Comparison of ENCODE assay signal across 24 cellular contexts in genomic region chr2:95608331-95608730, GRCh38. TPM values are rescaled to one million over a fixed set of nuclear protein-coding genes. Genes with fewer than 3 reads are reported as not detected.
"Had no signal": no experiment of that assay in that cellular context is flagged by ENCODE, and none has a peak within 500 bp of the region (broad histone marks: within the 10 kb centered on the region; RNA-seq: fewer than 3 reads in every experiment).

No MANE protein-coding gene starts in this region.

RNA-seq across cellular contexts. Expression of gene TRIM43, which starts 16.5 kb away (rescaled TPM):
- total RNA-seq: naive thymus-derived CD8-positive, alpha-beta T cell; natural killer cell; natural killer cell treated with Interleukin-12 subunit alpha and Interleukin-12 subunit beta and Interleukin-15 and Interleukin-18, amount 100 ng/mL, for 72 hours; neural crest cell; occipital lobe; omental fat pad; osteoblast; osteocyte; ovary; pancreas; posterior vena cava; progenitor cell of endocrine pancreas; psoas muscle; pulmonary artery endothelial cell; right atrium auricular region; right cardiac atrium; right lobe of liver; sciatic nerve; sigmoid colon; skeletal muscle tissue; smooth muscle cell; spleen had no signal
- polyA plus RNA-seq: naive thymus-derived CD8-positive, alpha-beta T cell; neural cell; ovary; pancreas; psoas muscle; right cardiac atrium; sigmoid colon; small intestine; smooth muscle cell; spleen had no signal
